21 cellular contexts compared by ENCODE assay signal in the genomic region with DNA sequence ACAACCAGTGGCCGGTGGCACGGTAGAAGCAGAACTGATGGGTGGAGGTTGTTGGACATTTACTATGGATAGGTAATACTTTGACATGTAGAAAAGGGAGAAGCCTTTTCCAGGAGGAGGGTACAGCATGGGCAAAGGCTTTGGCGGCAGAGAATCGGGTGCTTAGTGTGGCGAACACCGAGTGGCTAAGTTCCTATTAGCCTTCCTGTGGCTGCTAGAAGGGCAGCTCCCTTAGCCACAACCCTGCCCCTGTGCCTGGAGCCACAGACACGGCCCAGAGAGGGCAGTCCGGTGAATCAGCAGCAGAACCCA. TPM values are rescaled to one million over a fixed set of nuclear protein-coding genes. Genes with fewer than 3 reads are reported as not detected.
"Had no signal": no experiment of that assay in that cellular context is flagged by ENCODE, and none has a peak within 500 bp of the region (broad histone marks: within the 10 kb centered on the region; RNA-seq: fewer than 3 reads in every experiment).

No MANE protein-coding gene starts in this region.

- ATAC-seq: activated CD8-positive, alpha-beta memory T cell treated with anti-CD3 and anti-CD28 coated beads, Interleukin-2, amount 10 ng/mL, durations not matched to agents 7 days and 5 days; gastroesophageal sphincter; right lobe of liver; T-helper 17 cell had no signal

- H3K36me3 Mint-ChIP-seq: activated CD4-positive, alpha-beta memory T cell treated with anti-CD3 and anti-CD28 coated beads for 36 hours; activated CD8-positive, alpha-beta memory T cell treated with anti-CD3 and anti-CD28 coated beads, Interleukin-2, amount 10 ng/mL, durations not matched to agents 7 days and 5 days; activated naive CD8-positive, alpha-beta T cell treated with anti-CD3 and anti-CD28 coated beads for 36 hours; memory B cell had no signal

- H3K4me1 Mint-ChIP-seq: activated CD8-positive, alpha-beta memory T cell treated with anti-CD3 and anti-CD28 coated beads, Interleukin-2, amount 10 ng/mL, durations not matched to agents 7 days and 5 days; activated naive CD8-positive, alpha-beta T cell treated with anti-CD3 and anti-CD28 coated beads for 36 hours; central memory CD8-positive, alpha-beta T cell had no signal

- H3K4me2 ChIP-seq: smooth muscle cell had no signal

- H3K9me3 ChIP-seq: colonic mucosa, gastroesophageal sphincter, right lobe of liver, thoracic aorta had no signal

- H3K27ac ChIP-seq: colonic mucosa, epithelial cell of prostate, gastroesophageal sphincter, right lobe of liver, thoracic aorta had no signal

- H3K27me3 Mint-ChIP-seq: activated CD4-positive, alpha-beta memory T cell treated with anti-CD3 and anti-CD28 coated beads for 36 hours; memory B cell had no signal

- H3K9me3 Mint-ChIP-seq: activated CD4-positive, alpha-beta memory T cell treated with anti-CD3 and anti-CD28 coated beads for 36 hours; activated naive CD8-positive, alpha-beta T cell treated with anti-CD3 and anti-CD28 coated beads for 36 hours; central memory CD8-positive, alpha-beta T cell; memory B cell; neural crest cell had no signal

- H3K4me1 ChIP-seq: colonic mucosa, gastroesophageal sphincter, right lobe of liver had no signal

- H3K27me3 ChIP-seq: colonic mucosa, right lobe of liver had no signal

- DNase-seq: activated CD4-positive, alpha-beta memory T cell treated with anti-CD3 and anti-CD28 coated beads for 36 hours; activated CD4-positive, alpha-beta T cell treated with anti-CD3 and anti-CD28 coated beads for 4 hours; activated CD4-positive, CD25-positive, alpha-beta regulatory T cell; activated CD8-positive, alpha-beta memory T cell treated with anti-CD3 and anti-CD28 coated beads, Interleukin-2, amount 10 ng/mL, durations not matched to agents 7 days and 5 days; activated naive CD4-positive, alpha-beta T cell treated with Interleukin-2 at 50 U/mL for 16 hours; activated naive CD8-positive, alpha-beta T cell treated with anti-CD3 and anti-CD28 coated beads for 36 hours; colonic mucosa; occipital lobe; stimulated activated CD4-positive, alpha-beta T cell treated with anti-CD3 and anti-CD28 coated beads, Interleukin-2, amount 100 ng/mL, for 48 hours; stimulated activated CD8-positive, alpha-beta memory T cell treated with anti-CD3 and anti-CD28 coated beads, Interleukin-4, amount 100 ng/mL, for 48 hours; stimulated activated naive CD4-positive, alpha-beta T cell; SW 1271; T-helper 17 cell had no signal

- H3K4me3 Mint-ChIP-seq: activated CD4-positive, alpha-beta memory T cell treated with anti-CD3 and anti-CD28 coated beads for 36 hours; activated CD8-positive, alpha-beta memory T cell treated with anti-CD3 and anti-CD28 coated beads, Interleukin-2, amount 10 ng/mL, durations not matched to agents 7 days and 5 days; activated naive CD8-positive, alpha-beta T cell treated with anti-CD3 and anti-CD28 coated beads for 36 hours; central memory CD8-positive, alpha-beta T cell; memory B cell; neural crest cell; T-helper 17 cell had no signal

- H3K4me3 ChIP-seq: colonic mucosa, gastroesophageal sphincter, right lobe of liver, smooth muscle cell, thoracic aorta had no signal

- H3K27ac Mint-ChIP-seq: activated CD4-positive, alpha-beta memory T cell treated with anti-CD3 and anti-CD28 coated beads for 36 hours; activated CD8-positive, alpha-beta memory T cell treated with anti-CD3 and anti-CD28 coated beads, Interleukin-2, amount 10 ng/mL, durations not matched to agents 7 days and 5 days; activated naive CD8-positive, alpha-beta T cell treated with anti-CD3 and anti-CD28 coated beads for 36 hours; memory B cell; T-helper 17 cell had no signal

- H3K36me3 ChIP-seq: colonic mucosa, gastroesophageal sphincter, right lobe of liver, thoracic aorta had no signal

RNA-seq across cellular contexts. Expression of gene TGM2, which starts 37.9 kb away (rescaled TPM):
- total RNA-seq: activated CD4-positive, alpha-beta memory T cell treated with anti-CD3 and anti-CD28 coated beads for 36 hours; activated naive CD8-positive, alpha-beta T cell treated with anti-CD3 and anti-CD28 coated beads for 36 hours had no signal

RNA-seq across cellular contexts. Expression of gene KIAA1755, which starts 57.6 kb away (rescaled TPM):
- total RNA-seq: activated CD4-positive, alpha-beta memory T cell treated with anti-CD3 and anti-CD28 coated beads for 36 hours; activated CD8-positive, alpha-beta memory T cell treated with anti-CD3 and anti-CD28 coated beads, Interleukin-2, amount 10 ng/mL, durations not matched to agents 7 days and 5 days; activated naive CD8-positive, alpha-beta T cell treated with anti-CD3 and anti-CD28 coated beads for 36 hours; smooth muscle cell; T-helper 17 cell had no signal
